ENCODE assay signal across 9 cellular contexts in the genomic region with DNA sequence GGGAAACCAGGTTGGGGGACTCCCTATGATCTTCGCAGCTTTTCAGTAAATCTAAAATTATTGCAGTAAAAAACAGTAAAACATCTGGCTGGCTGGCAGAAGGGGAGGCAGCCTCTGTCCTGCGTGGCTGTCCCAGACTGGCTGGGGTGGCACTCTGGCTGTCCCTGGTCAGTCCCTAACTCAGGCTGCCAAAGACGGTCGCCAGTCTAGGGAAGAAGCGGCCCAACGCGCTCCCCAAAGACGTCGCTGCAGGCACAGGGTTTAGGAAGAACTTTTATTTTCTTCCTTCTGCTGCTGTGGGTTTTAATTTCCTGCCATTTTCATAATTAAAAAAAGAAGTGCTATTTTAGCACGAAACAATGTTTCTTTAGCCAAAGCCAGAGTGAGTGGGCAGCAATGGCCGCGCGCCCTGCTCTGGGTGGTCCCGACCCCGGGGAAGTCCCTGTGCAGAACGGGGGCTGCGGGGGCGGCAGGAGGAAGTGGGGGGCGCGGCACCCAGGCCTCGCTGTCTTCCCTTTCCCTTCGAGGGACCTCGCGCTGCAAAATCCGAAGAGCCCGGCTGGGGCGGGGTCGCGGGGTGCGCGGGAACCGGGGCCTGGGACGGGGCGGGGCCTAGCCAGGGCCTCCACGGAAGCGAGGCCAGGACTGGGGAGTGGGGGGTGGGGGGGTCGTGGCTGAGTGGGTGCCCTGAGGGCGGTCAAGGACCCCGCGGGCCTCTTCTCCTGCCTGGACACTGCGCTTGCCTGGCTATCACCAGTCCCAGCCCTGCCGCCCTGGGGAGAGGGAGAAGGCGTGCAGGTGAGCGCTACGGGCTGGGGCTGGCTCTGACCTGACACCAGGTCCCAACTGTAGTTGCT. TPM values are rescaled to one million over a fixed set of nuclear protein-coding genes. Genes with fewer than 3 reads are reported as not detected.
A peak's percentile ranks its signal among the peaks of the same experiment; 100 is the strongest.
DNase-seq lines count a peak whose midpoint lies in the region; ATAC-seq and TF ChIP-seq lines count a peak whose summit lies in the region.
"Had no signal": no experiment of that assay in that cellular context is flagged by ENCODE, and none has a peak within 500 bp of the region (broad histone marks: within the 10 kb centered on the region; RNA-seq: fewer than 3 reads in every experiment).

No MANE protein-coding gene starts in this region.

- CTCF ChIA-PET in CD4-positive, alpha-beta memory T cell (lab: Charles Lee; ENCODE audit: partially characterized antibody) = interaction anchor here (0.6 kb wide), 1 partner anchor 152 kb away, joined by 3 read pairs; no protein-coding TSS in a partner anchor

- H3K4me3 Mint-ChIP-seq in CD4-positive, alpha-beta memory T cell = peak overlapping the region; percentile 76 to 86 (median 82)
- H3K4me3 Mint-ChIP-seq in natural killer cell treated with Interleukin-12 subunit alpha and Interleukin-12 subunit beta and Interleukin-15 and Interleukin-18, amount 100 ng/mL, for 72 hours = peak overlapping the region; percentile 60

- H3K27me3 Mint-ChIP-seq in CD4-positive, alpha-beta memory T cell = no peaks in the 10 kb centered on the region
- no peaks in the 10 kb centered on the region for H3K27me3 Mint-ChIP-seq in natural killer cell treated with Interleukin-12 subunit alpha and Interleukin-12 subunit beta and Interleukin-15 and Interleukin-18, amount 100 ng/mL, for 72 hours

- intact Hi-C loops in CD4-positive, alpha-beta memory T cell (cut with micrococcal nuclease) = loop anchor here (1.0 kb wide), 1 partner anchor 8 kb away; no protein-coding TSS in a partner anchor
- intact Hi-C loops in colonic mucosa (cut with DNase I) = no loop called here
- intact Hi-C loops in tibial artery (cut with DNase I; ENCODE audit: low total_unique reads) = no loop called here

- no peak for DNase-seq in CD4-positive, alpha-beta memory T cell
- DNase-seq in Peyer's patch = no peak
- no peak for DNase-seq in colonic mucosa
- no peak for DNase-seq in natural killer cell treated with Interleukin-12 subunit alpha and Interleukin-12 subunit beta and Interleukin-15 and Interleukin-18, amount 100 ng/mL, for 72 hours (ENCODE audit: low spot score)
- DNase-seq in tibial artery = no peak
- no peak for DNase-seq in GM03348 (ENCODE audit: low spot score)
- DNase-seq: EL had no signal

- H3K4me3 ChIP-seq in CD4-positive, alpha-beta memory T cell (ENCODE audit: low read length in 2 of 2) = peak overlapping the region in 1 of 2 donors; percentile 19
- peak overlapping the region; percentile 15 to 34 (median 28) for H3K4me3 ChIP-seq in Peyer's patch
- peak overlapping the region; percentile 14 for H3K4me3 ChIP-seq in colonic mucosa
- H3K4me3 ChIP-seq in tibial artery = peak overlapping the region in 1 of 2 donors; percentile 12

- TF ChIP-seq CTCF in Peyer's patch (IDR thresholded peaks at IDR 0.05) = no peak
- TF ChIP-seq CTCF in colonic mucosa (IDR thresholded peaks at IDR 0.05) = no peak
- no peak for TF ChIP-seq CTCF in tibial artery (IDR thresholded peaks at IDR 0.05)

- peaks cover 4 to 22% (median 15%) of the 10 kb centered on the region in 4 donors for H3K4me1 Mint-ChIP-seq in CD4-positive, alpha-beta memory T cell
- H3K4me1 Mint-ChIP-seq in natural killer cell treated with Interleukin-12 subunit alpha and Interleukin-12 subunit beta and Interleukin-15 and Interleukin-18, amount 100 ng/mL, for 72 hours (ENCODE audit: low read depth in 2 of 2) = peaks cover 11 to 20% of the 10 kb centered on the region in 2 donors

- POLR2A ChIA-PET in CD4-positive, alpha-beta memory T cell (lab: Charles Lee; ENCODE audit: partially characterized antibody) = interaction anchor here (1.3 to 8.1 kb wide), 2 partner anchors 8 to 141 kb away, joined by 4 to 81 read pairs; a partner anchor contains a TSS

- ATAC-seq in natural killer cell treated with Interleukin-12 subunit alpha and Interleukin-12 subunit beta and Interleukin-15 and Interleukin-18, amount 100 ng/mL, for 72 hours = peak; percentile 49 to 53
- ATAC-seq in GM18907 (IDR thresholded peaks at IDR 0.05; ENCODE audit: unreplicated experiment) = no peak
- ATAC-seq in HG03342 (IDR thresholded peaks at IDR 0.05; ENCODE audit: unreplicated experiment) = no peak

- H3K36me3 Mint-ChIP-seq in CD4-positive, alpha-beta memory T cell = no peaks in the 10 kb centered on the region
- H3K36me3 Mint-ChIP-seq in natural killer cell treated with Interleukin-12 subunit alpha and Interleukin-12 subunit beta and Interleukin-15 and Interleukin-18, amount 100 ng/mL, for 72 hours = no peaks in the 10 kb centered on the region

- H3K27ac Mint-ChIP-seq in CD4-positive, alpha-beta memory T cell = peak overlapping the region in 5 of 7 donors; percentile 48 to 72 (median 64)
- peak overlapping the region in 1 of 2 donors; percentile 71 for H3K27ac Mint-ChIP-seq in natural killer cell treated with Interleukin-12 subunit alpha and Interleukin-12 subunit beta and Interleukin-15 and Interleukin-18, amount 100 ng/mL, for 72 hours

- H3K9me3 ChIP-seq in CD4-positive, alpha-beta memory T cell (ENCODE audit: control insufficient read depth in 1 of 2, low read length in 2 of 2) = no peaks in the 10 kb centered on the region
- H3K9me3 ChIP-seq in Peyer's patch (no peaks in the 10 kb centered on the region), colonic mucosa (no peaks in the 10 kb centered on the region), tibial artery (no peaks in the 10 kb centered on the region)

- H3K4me1 ChIP-seq in CD4-positive, alpha-beta memory T cell (ENCODE audit: insufficient read depth, low read length) = peaks cover 25% of the 10 kb centered on the region
- H3K4me1 ChIP-seq in Peyer's patch (peaks cover 0 to 19% (median 2%) of the 10 kb centered on the region in 4 donors), colonic mucosa (peaks cover 10% of the 10 kb centered on the region), tibial artery (peaks cover under 1 to 12% (median 8%) of the 10 kb centered on the region in 4 donors)

- H3K36me3 ChIP-seq in CD4-positive, alpha-beta memory T cell (ENCODE audit: insufficient read depth, low read length) = no peaks in the 10 kb centered on the region
- H3K36me3 ChIP-seq in Peyer's patch (no peaks in the 10 kb centered on the region), colonic mucosa (no peaks in the 10 kb centered on the region), tibial artery (no peaks in the 10 kb centered on the region)

- TF ChIP-seq POLR2A in Peyer's patch (IDR thresholded peaks at IDR 0.05) = no peak

- H3K27me3 ChIP-seq in CD4-positive, alpha-beta memory T cell (ENCODE audit: insufficient read depth, low read length) = no peaks in the 10 kb centered on the region
- H3K27me3 ChIP-seq in Peyer's patch (no peaks in the 10 kb centered on the region), colonic mucosa (no peaks in the 10 kb centered on the region), tibial artery (peaks cover 0 to 58% of the 10 kb centered on the region in 2 donors)

- H3K9me3 Mint-ChIP-seq in CD4-positive, alpha-beta memory T cell = no peaks in the 10 kb centered on the region
- H3K9me3 Mint-ChIP-seq in natural killer cell treated with Interleukin-12 subunit alpha and Interleukin-12 subunit beta and Interleukin-15 and Interleukin-18, amount 100 ng/mL, for 72 hours = no peaks in the 10 kb centered on the region

- no peak overlapping the region for H3K27ac ChIP-seq in CD4-positive, alpha-beta memory T cell (ENCODE audit: low read depth, low read length)
- H3K27ac ChIP-seq in Peyer's patch (peak overlapping the region in 1 of 4 donors; percentile 27), colonic mucosa (no peak overlapping the region), tibial artery (no peak overlapping the region)

- H3K9ac ChIP-seq in colonic mucosa (ENCODE audit: low read depth in 2 of 2, low read length in 2 of 2) = no peak overlapping the region

RNA-seq across cellular contexts. Expression of a gene that starts 6.3 kb away (rescaled TPM):
- 10 to 100 TPM; 38.8 to 42.8 TPM for total RNA-seq in CD4-positive, alpha-beta memory T cell
- 10 to 100 TPM in 1 of 2 donors, 1 to 10 TPM in 1; 6.5 to 12.2 TPM for polyA plus RNA-seq in CD4-positive, alpha-beta memory T cell
- 100 to 1,000 TPM in 3 of 4 donors, 10 to 100 TPM in 1; 93.3 to 151 (median 121) TPM for total RNA-seq in Peyer's patch
- 100 to 1,000 TPM in 1 of 2 donors, 10 to 100 TPM in 1; 76.2 to 139 TPM for total RNA-seq in colonic mucosa
- total RNA-seq in natural killer cell treated with Interleukin-12 subunit alpha and Interleukin-12 subunit beta and Interleukin-15 and Interleukin-18, amount 100 ng/mL, for 72 hours = 100 to 1,000 TPM in 1 of 2 donors, 10 to 100 TPM in 1; 64.5 to 129 TPM

RNA-seq across cellular contexts. Expression of a gene that starts 8.9 kb away (rescaled TPM):
- total RNA-seq in CD4-positive, alpha-beta memory T cell = 10 to 100 TPM; 54.8 to 57.4 TPM
- 10 to 100 TPM in 1 of 2 donors, 1 to 10 TPM in 1; 1.1 to 11.7 TPM for polyA plus RNA-seq in CD4-positive, alpha-beta memory T cell
- total RNA-seq in Peyer's patch (100 to 1,000 TPM in 2 of 4 donors, 10 to 100 TPM in 2; 56.0 to 255 (median 98.9) TPM), colonic mucosa (100 to 1,000 TPM in 1 of 2 donors, 10 to 100 TPM in 1; 80.1 to 176 TPM)
- 100 to 1,000 TPM; 127 to 375 TPM for total RNA-seq in natural killer cell treated with Interleukin-12 subunit alpha and Interleukin-12 subunit beta and Interleukin-15 and Interleukin-18, amount 100 ng/mL, for 72 hours

Comparison
In these comparisons a context has a peak if more than half of its experiments do, and no peak if none do; other contexts are left out.
1. ATAC-seq: peak in natural killer cell treated with Interleukin-12 subunit alpha and Interleukin-12 subunit beta and Interleukin-15 and Interleukin-18, amount 100 ng/mL, for 72 hours (2 of 2); none in GM18907 (single experiment) and HG03342 (single experiment).